Comparison of ENCODE assay signal across 27 cellular contexts in genomic region chr1:61427516-61427915, GRCh38.
"Had no signal": no experiment of that assay in that cellular context is flagged by ENCODE, and none has a peak within 500 bp of the region (broad histone marks: within the 10 kb centered on the region; RNA-seq: fewer than 3 reads in every experiment).

No MANE protein-coding gene starts in this region.

- H3K36me3 ChIP-seq: breast epithelium, neutrophil, ovary had no signal

- H3K4me1 Mint-ChIP-seq: activated CD4-positive, alpha-beta memory T cell treated with anti-CD3 and anti-CD28 coated beads, Interleukin-2, amount 10 ng/mL, durations not matched to agents 7 days and 5 days; activated CD4-positive, alpha-beta T cell treated with anti-CD3 and anti-CD28 coated beads, Interleukin-2, amount 10 ng/mL, durations not matched to agents 7 days and 5 days; activated naive CD8-positive, alpha-beta T cell treated with anti-CD3 and anti-CD28 coated beads, Interleukin-2, amount 50 U/mL, for 24 hours had no signal

- H3K9me3 Mint-ChIP-seq: activated CD4-positive, alpha-beta memory T cell treated with anti-CD3 and anti-CD28 coated beads, Interleukin-2, amount 10 ng/mL, durations not matched to agents 7 days and 5 days; activated CD4-positive, alpha-beta T cell treated with anti-CD3 and anti-CD28 coated beads, Interleukin-2, amount 10 ng/mL, durations not matched to agents 7 days and 5 days; activated naive CD8-positive, alpha-beta T cell treated with anti-CD3 and anti-CD28 coated beads, Interleukin-2, amount 50 U/mL, for 24 hours; activated T-cell treated with anti-CD3 and anti-CD28 coated beads, Interleukin-2, amount 50 U/mL, for 24 hours; nephron progenitor cell; T-helper 1 cell treated with Interleukin-12 subunit alpha and Interleukin-12 subunit beta and Interleukin-4 antibody, amounts not matched to agents 30 μg/mL and 1 μg/mL, for 36 hours; WTC11 had no signal

- H3K4me1 ChIP-seq: left lung had no signal

- H3K4me3 Mint-ChIP-seq: activated CD4-positive, alpha-beta memory T cell treated with anti-CD3 and anti-CD28 coated beads, Interleukin-2, amount 10 ng/mL, durations not matched to agents 7 days and 5 days; activated CD4-positive, alpha-beta T cell treated with anti-CD3 and anti-CD28 coated beads, Interleukin-2, amount 10 ng/mL, durations not matched to agents 7 days and 5 days; activated naive CD8-positive, alpha-beta T cell treated with anti-CD3 and anti-CD28 coated beads, Interleukin-2, amount 50 U/mL, for 24 hours; activated T-cell treated with anti-CD3 and anti-CD28 coated beads, Interleukin-2, amount 50 U/mL, for 24 hours; nephron progenitor cell; T-helper 1 cell treated with Interleukin-12 subunit alpha and Interleukin-12 subunit beta and Interleukin-4 antibody, amounts not matched to agents 30 μg/mL and 1 μg/mL, for 36 hours; WTC11 had no signal

- H3K27me3 ChIP-seq: breast epithelium, esophagus muscularis mucosa, foreskin keratinocyte, heart left ventricle, left lung, neutrophil, ovary, tibial nerve had no signal

- H3K27me3 Mint-ChIP-seq: activated CD4-positive, alpha-beta memory T cell treated with anti-CD3 and anti-CD28 coated beads, Interleukin-2, amount 10 ng/mL, durations not matched to agents 7 days and 5 days; activated CD4-positive, alpha-beta T cell treated with anti-CD3 and anti-CD28 coated beads, Interleukin-2, amount 10 ng/mL, durations not matched to agents 7 days and 5 days; activated naive CD8-positive, alpha-beta T cell treated with anti-CD3 and anti-CD28 coated beads, Interleukin-2, amount 50 U/mL, for 24 hours; activated T-cell treated with anti-CD3 and anti-CD28 coated beads, Interleukin-2, amount 50 U/mL, for 24 hours had no signal

- DNase-seq: activated CD4-positive, alpha-beta memory T cell treated with anti-CD3 and anti-CD28 coated beads, Interleukin-2, amount 10 ng/mL, durations not matched to agents 7 days and 5 days; activated CD4-positive, alpha-beta T cell treated with anti-CD3 and anti-CD28 coated beads for 1 hour; activated CD4-positive, alpha-beta T cell treated with anti-CD3 and anti-CD28 coated beads, Interleukin-2, amount 10 ng/mL, durations not matched to agents 7 days and 5 days; activated CD8-positive, alpha-beta memory T cell treated with anti-CD3 and anti-CD28 coated beads, Interleukin-2, amount 50 U/mL, for 48 hours; activated gamma-delta T cell treated with Interleukin-2 at 50 U/mL for 16 hours; activated naive CD4-positive, alpha-beta T cell treated with anti-CD3 and anti-CD28 coated beads, Interleukin-2, amount 50 U/mL, for 16 hours; activated naive CD8-positive, alpha-beta T cell treated with anti-CD3 and anti-CD28 coated beads, Interleukin-2, amount 50 U/mL, for 24 hours; activated T-cell treated with anti-CD3 and anti-CD28 coated beads, Interleukin-2, amount 50 U/mL, for 24 hours; amygdala; dermis blood vessel endothelial cell; effector CD4-positive, alpha-beta T cell; foreskin keratinocyte; heart left ventricle; left lung; nephron progenitor cell; ovary; psoas muscle; stimulated activated CD4-positive, alpha-beta T cell treated with anti-CD3 and anti-CD28 coated beads, Interleukin-15, amount 100 ng/mL, for 24 hours; stimulated activated CD4-positive, alpha-beta T cell treated with anti-CD3 and anti-CD28 coated beads, Interleukin-2, amount 100 ng/mL, for 24 hours; stimulated activated naive CD4-positive, alpha-beta T cell; T1000 had no signal

- H3K36me3 Mint-ChIP-seq: WTC11 had no signal

- H3K4me3 ChIP-seq: breast epithelium, esophagus muscularis mucosa, heart left ventricle, left lung, ovary, psoas muscle, tibial nerve had no signal

- H3K27ac ChIP-seq: breast epithelium, esophagus muscularis mucosa, foreskin keratinocyte, left lung, neutrophil, ovary, psoas muscle, tibial nerve had no signal

- H3K9me3 ChIP-seq: breast epithelium, esophagus muscularis mucosa, heart left ventricle, left lung, neutrophil, ovary, psoas muscle, tibial nerve had no signal

- H3K27ac Mint-ChIP-seq: activated CD4-positive, alpha-beta memory T cell treated with anti-CD3 and anti-CD28 coated beads, Interleukin-2, amount 10 ng/mL, durations not matched to agents 7 days and 5 days; activated CD4-positive, alpha-beta T cell treated with anti-CD3 and anti-CD28 coated beads, Interleukin-2, amount 10 ng/mL, durations not matched to agents 7 days and 5 days; activated naive CD8-positive, alpha-beta T cell treated with anti-CD3 and anti-CD28 coated beads, Interleukin-2, amount 50 U/mL, for 24 hours; activated T-cell treated with anti-CD3 and anti-CD28 coated beads, Interleukin-2, amount 50 U/mL, for 24 hours; nephron progenitor cell; T-helper 1 cell treated with Interleukin-12 subunit alpha and Interleukin-12 subunit beta and Interleukin-4 antibody, amounts not matched to agents 30 μg/mL and 1 μg/mL, for 36 hours; WTC11 had no signal

- ATAC-seq: activated naive CD8-positive, alpha-beta T cell treated with anti-CD3 and anti-CD28 coated beads, Interleukin-2, amount 50 U/mL, for 24 hours; foreskin keratinocyte; left lung; psoas muscle; WTC11 had no signal
